ENCODE assay signal across 8 cellular contexts in genomic region chr13:41588899-41589298, GRCh38.
DNase-seq lines count a peak whose midpoint lies in the region; ATAC-seq, FAIRE-seq and TF ChIP-seq lines count a peak whose summit lies in the region.

No MANE protein-coding gene starts in this region.

- H3K9me3 ChIP-seq in Peyer's patch (no peaks in the 10 kb centered on the region), aorta (ENCODE audit: control insufficient read depth, low read length) (no peaks in the 10 kb centered on the region)

- intact Hi-C loops in sciatic nerve (cut with DNase I) = no loop called here
- intact Hi-C loops in aorta (cut with DNase I) = no loop called here

- WGBS in aorta, 2 donors = 79 to 84% methylated on average over 2 of the region's 2 CpGs

- H3K4me1 ChIP-seq in Peyer's patch = no peaks in the 10 kb centered on the region
- H3K4me1 ChIP-seq in aorta (ENCODE audit: control insufficient read depth in 1 of 2, insufficient read depth in 2 of 2, low read length in 2 of 2) = peaks cover 0 to 2% of the 10 kb centered on the region in 2 donors

- peak; percentile 11 for FAIRE-seq in H54 (lab: Jason Lieb, UNC)

- no peak for TF ChIP-seq POLR2A in H54 (IDR thresholded peaks at IDR 0.05; ENCODE audit: low read depth, low read length)
- TF ChIP-seq POLR2A in Peyer's patch (IDR thresholded peaks at IDR 0.05) = no peak

- DNase-seq in H54 (ENCODE audit: insufficient read length, low spot score) = peak; percentile 30
- peak; percentile 87 for DNase-seq in RPMI7951 (ENCODE audit: low read depth)
- DNase-seq in dedifferentiated amniotic fluid mesenchymal stem cell (ENCODE audit: extremely low spot score) = peak; percentile 76
- peak; percentile 42 for DNase-seq in stimulated activated CD4-positive, alpha-beta T cell treated with anti-CD3 and anti-CD28 coated beads, Interleukin-15, amount 100 ng/mL, for 24 hours
- no peak for DNase-seq in Peyer's patch
- no peak for DNase-seq in sciatic nerve (ENCODE audit: low spot score)
- DNase-seq in aorta = no peak

- no peak overlapping the region for H3K27ac ChIP-seq in Peyer's patch
- no peak overlapping the region for H3K27ac ChIP-seq in aorta (ENCODE audit: low read depth in 1 of 2, low read length in 2 of 2)

- ATAC-seq in sciatic nerve (no peak), aorta (ENCODE audit: low FRiP score) (no peak), GM19035 (IDR thresholded peaks at IDR 0.05; ENCODE audit: unreplicated experiment) (no peak)

- no peak for TF ChIP-seq CTCF in Peyer's patch (IDR thresholded peaks at IDR 0.05)

- H3K27me3 ChIP-seq in Peyer's patch = no peaks in the 10 kb centered on the region
- H3K27me3 ChIP-seq in aorta (ENCODE audit: control insufficient read depth in 1 of 2, insufficient read depth in 2 of 2, low read length in 1 of 2) = no peaks in the 10 kb centered on the region

- H3K4me3 ChIP-seq in Peyer's patch (no peak overlapping the region), aorta (ENCODE audit: low read length in 2 of 2) (no peak overlapping the region)

- H3K36me3 ChIP-seq in Peyer's patch (peaks cover 0 to 28% (median 0%) of the 10 kb centered on the region in 3 donors), aorta (ENCODE audit: control insufficient read depth in 1 of 2, insufficient read depth in 2 of 2, low read length in 1 of 2) (peaks cover 3 to 5% of the 10 kb centered on the region in 2 donors)

Comparison
In these comparisons a context has a peak if more than half of its experiments do, and no peak if none do; other contexts are left out.
1. DNase-seq: peak in H54 (single experiment), RPMI7951 (single experiment), dedifferentiated amniotic fluid mesenchymal stem cell (single experiment) and stimulated activated CD4-positive, alpha-beta T cell treated with anti-CD3 and anti-CD28 coated beads, Interleukin-15, amount 100 ng/mL, for 24 hours (single experiment); none in Peyer's patch (0 of 3), sciatic nerve (single experiment) and aorta (0 of 2).